Comparison of ENCODE assay signal across 15 cellular contexts in the genomic region with DNA sequence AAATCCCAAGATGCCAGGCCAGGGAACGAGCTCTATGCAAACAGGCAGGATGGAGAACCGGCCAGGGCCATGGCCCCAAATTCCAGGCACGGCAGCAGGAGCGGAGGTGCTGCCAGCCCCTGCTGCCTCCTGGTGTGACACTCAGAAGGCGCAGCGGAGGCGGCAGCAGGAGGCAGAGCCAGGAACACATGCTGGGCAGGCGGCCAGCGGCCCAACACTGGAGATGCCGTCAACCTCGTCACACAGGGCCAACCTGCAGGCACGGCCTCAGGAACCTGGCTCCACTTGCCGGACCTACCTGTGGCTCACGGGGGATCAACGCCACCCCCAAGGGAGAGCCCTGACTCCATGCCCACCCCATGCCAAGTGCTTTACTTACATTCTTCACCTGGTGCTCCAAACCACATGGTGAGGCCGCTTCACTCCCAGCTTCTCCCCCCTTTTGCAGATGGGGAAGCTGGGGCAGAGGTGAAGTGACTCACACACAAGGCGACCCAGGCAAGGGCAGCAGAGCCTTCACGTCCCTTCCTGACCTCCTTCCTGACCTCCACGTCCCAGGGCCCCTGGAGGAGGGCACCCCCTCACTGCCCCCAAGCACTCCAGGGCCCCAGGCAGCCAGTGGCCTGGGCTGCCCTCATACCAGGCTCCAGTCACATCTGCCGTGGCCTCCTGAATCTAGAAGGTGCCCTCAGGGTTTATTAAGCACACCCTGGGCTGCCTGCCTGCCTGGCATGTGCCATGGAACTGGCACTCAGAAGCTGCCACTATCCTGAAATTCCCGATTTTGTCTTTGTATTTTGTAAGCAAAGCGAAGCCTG. TPM values are rescaled to one million over a fixed set of nuclear protein-coding genes. Genes with fewer than 3 reads are reported as not detected.
DNase-seq lines count a peak whose midpoint lies in the region; ATAC-seq and TF ChIP-seq lines count a peak whose summit lies in the region.
"Had no signal": no experiment of that assay in that cellular context is flagged by ENCODE, and none has a peak within 500 bp of the region (broad histone marks: within the 10 kb centered on the region; RNA-seq: fewer than 3 reads in every experiment).

No MANE protein-coding gene starts in this region.

- H3K9me3 Mint-ChIP-seq in chondrocyte (ENCODE audit: low read depth), result no peaks in the 10 kb centered on the region
- H3K9me3 Mint-ChIP-seq: CD14-positive monocyte had no signal

- TF ChIP-seq EP300 in stomach (IDR thresholded peaks at IDR 0.05), result no peak

- peak overlapping the region in 1 of 4 donors; percentile 1 for H3K4me3 ChIP-seq in stomach
- H3K4me3 ChIP-seq: mucosa of descending colon, SK-N-MC had no signal

- H3K27ac ChIP-seq in stomach, result peak overlapping the region in 2 of 5 donors; percentile 37 to 48
- H3K27ac ChIP-seq: SK-N-MC, WERI-Rb-1 had no signal

- ATAC-seq in left lobe of liver (peak; percentile 82), GM21390 (IDR thresholded peaks at IDR 0.05; ENCODE audit: unreplicated experiment) (no peak), HG03521 (IDR thresholded peaks at IDR 0.05; ENCODE audit: unreplicated experiment) (no peak), GM21360 (IDR thresholded peaks at IDR 0.05; ENCODE audit: unreplicated experiment) (no peak)
- ATAC-seq: mucosa of descending colon had no signal

- H3K36me3 ChIP-seq in stomach, result no peaks in the 10 kb centered on the region
- H3K36me3 ChIP-seq: WERI-Rb-1 had no signal

- H3K27me3 Mint-ChIP-seq in chondrocyte (ENCODE audit: low read depth), result no peaks in the 10 kb centered on the region

- intact Hi-C loops in stomach (cut with DNase I; ENCODE audit: low total_unique reads), result no loop called here

- H3K9me3 ChIP-seq in stomach, result no peaks in the 10 kb centered on the region
- H3K9me3 ChIP-seq: mucosa of descending colon had no signal

- 73 to 80% (median 75%) methylated on average over 19 to 22 of the region's 22 CpGs for WGBS in stomach, 5 donors

- H3K27ac Mint-ChIP-seq in chondrocyte (ENCODE audit: unreplicated experiment), result peak overlapping the region; percentile 85

- DNase-seq in NCI-H1694 (lab: John Stamatoyannopoulos, UW) (peak; percentile 18), chondrocyte (ENCODE audit: low spot score) (no peak), left lobe of liver (ENCODE audit: low spot score) (peak; percentile 96), stomach (peak; percentile 59), NCI-H2227 (lab: John Stamatoyannopoulos, UW; ENCODE audit: unreplicated experiment) (no peak)
- DNase-seq: effector memory CD4-positive, alpha-beta T cell; HCEC 1CT; mucosa of descending colon; NCI-H187; WERI-Rb-1 had no signal

- peak overlapping the region; percentile 65 for H3K4me3 Mint-ChIP-seq in chondrocyte (ENCODE audit: unreplicated experiment)
- H3K4me3 Mint-ChIP-seq: CD14-positive monocyte had no signal

- peak; percentile 37 for TF ChIP-seq CTCF in chondrocyte (IDR thresholded peaks at IDR 0.05)
- no peak for TF ChIP-seq CTCF in stomach (IDR thresholded peaks at IDR 0.05)

- H3K36me3 Mint-ChIP-seq in chondrocyte (ENCODE audit: low read depth), result peaks cover 1% of the 10 kb centered on the region
- H3K36me3 Mint-ChIP-seq: CD14-positive monocyte had no signal

- H3K4me1 Mint-ChIP-seq in chondrocyte (ENCODE audit: low read depth), result peaks cover 58% of the 10 kb centered on the region

- no peak for TF ChIP-seq POLR2A in stomach (IDR thresholded peaks at IDR 0.05)

- H3K27me3 ChIP-seq in stomach, result no peaks in the 10 kb centered on the region

- H3K4me1 ChIP-seq in stomach, result peaks cover 3 to 32% (median 14%) of the 10 kb centered on the region in 4 donors

RNA-seq across cellular contexts. Expression of gene GGACT, which starts 43.5 kb away (rescaled TPM):
- total RNA-seq in chondrocyte (10.3 to 11.3 TPM (median 11.3 TPM) in 3 replicates), left lobe of liver (9.6 TPM), stomach (10 to 100 TPM in 1 of 5 donors, 1 to 10 TPM in 4; 1.8 to 13.2 (median 7.6) TPM)
- polyA plus RNA-seq in stomach, result 1 to 10 TPM; 1.4 to 7.6 (median 2.9) TPM

Comparison
In these comparisons a context has a peak if more than half of its experiments do, and no peak if none do; other contexts are left out.
1. DNase-seq: peak in NCI-H1694 (single experiment), left lobe of liver (single experiment) and stomach (single experiment); none in chondrocyte (single experiment) and NCI-H2227 (single experiment).